In genomic region chr11:65651339-65651588, GRCh38 we compare ENCODE assay signal across 1 cellular context.
TF ChIP-seq lines count a peak whose summit lies in the region.

No MANE protein-coding gene starts in this region.

TF ChIP-seq in K562, 482 proteins besides CTCF, POLR2A, EP300 and RAD21:
- 0 out of 2 replicates have a peak, but pooled peaks have one; percentile 28 for TF ChIP-seq E2F5 (CRISPR knock-in tag; IDR thresholded peaks at IDR 0.05)
- TF ChIP-seq KAT7 (CRISPR knock-in tag; IDR thresholded peaks at IDR 0.05; ENCODE audit: borderline replicate concordance), result 0 out of 2 replicates have a peak, but pooled peaks have one; percentile 17
- no peak for TF ChIP-seq SMC3 (conservative IDR thresholded peaks at IDR 0.05; ENCODE audit: insufficient read depth, low read depth, low read length)
- no peak for TF ChIP-seq TEAD4 (IDR thresholded peaks at IDR 0.05; ENCODE audit: low read length)
- TF ChIP-seq TEAD4 (CRISPR knock-in tag; IDR thresholded peaks at IDR 0.05; ENCODE audit: borderline replicate concordance), result no peak
- no peak for TF ChIP-seq STAT5A (IDR thresholded peaks at IDR 0.05; ENCODE audit: borderline replicate concordance, low read length)
